8 cellular contexts compared by ENCODE assay signal in the genomic region with DNA sequence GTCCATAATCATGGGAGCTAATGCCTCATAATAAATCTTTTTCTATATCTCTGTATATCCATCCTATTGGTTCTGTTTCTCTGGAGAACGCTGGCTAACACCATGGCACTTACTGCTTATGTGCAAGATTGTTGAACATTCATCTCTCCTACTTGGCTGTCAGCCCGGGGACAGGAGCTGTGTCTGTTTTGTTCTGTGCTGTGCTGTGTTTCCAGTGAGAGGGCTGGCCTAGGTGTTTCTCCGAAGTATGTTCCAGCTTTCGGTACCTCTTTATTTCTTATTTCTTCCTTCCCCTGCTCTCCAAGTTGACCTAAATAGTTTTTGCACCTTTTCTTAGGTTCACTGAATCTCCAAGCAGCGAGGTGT. TPM values are rescaled to one million over a fixed set of nuclear protein-coding genes. Genes with fewer than 3 reads are reported as not detected.
DNase-seq lines count a peak whose midpoint lies in the region; ATAC-seq and TF ChIP-seq lines count a peak whose summit lies in the region.

No MANE protein-coding gene starts in this region.

- H3K4me1 Mint-ChIP-seq in activated naive CD4-positive, alpha-beta T cell treated with anti-CD3 and anti-CD28 coated beads, Interleukin-2, amount 50 U/mL, for 24 hours: peaks cover 40% of the 10 kb centered on the region
- H3K4me1 Mint-ChIP-seq in activated CD8-positive, alpha-beta T cell treated with anti-CD3 and anti-CD28 coated beads, Interleukin-2, amount 10 ng/mL, durations not matched to agents 7 days and 5 days (ENCODE audit: low read depth): peaks cover 37% of the 10 kb centered on the region

- intact Hi-C loops in Right ventricle myocardium superior (cut with DNase I): no loop called here
- intact Hi-C loops in ovary (cut with DNase I): loop anchor here in 1 of 4 donors (2.0 kb wide), 1 partner anchor 18 kb away; the partner anchor contains the start of gene NR4A1

- no peaks in the 10 kb centered on the region for H3K27me3 ChIP-seq in ovary

- no peaks in the 10 kb centered on the region for H3K36me3 ChIP-seq in ovary

- no peak for TF ChIP-seq EP300 in ovary (IDR thresholded peaks at IDR 0.05)

- no peak for DNase-seq in activated naive CD4-positive, alpha-beta T cell treated with anti-CD3 and anti-CD28 coated beads, Interleukin-2, amount 50 U/mL, for 16 hours
- DNase-seq in activated CD8-positive, alpha-beta T cell treated with anti-CD3 and anti-CD28 coated beads, Interleukin-2, amount 10 ng/mL, durations not matched to agents 7 days and 5 days: no peak
- DNase-seq in Right ventricle myocardium superior (peak; percentile 78), ovary (peak; percentile 80 to 91 (median 87)), NCI-H1048 (lab: John Stamatoyannopoulos, UW) (no peak), 8988T (no peak)
- DNase-seq in stimulated activated CD4-positive, alpha-beta T cell treated with anti-CD3 and anti-CD28 coated beads, Interleukin-4, amount 100 ng/mL, for 1 hour: no peak

- H3K4me3 Mint-ChIP-seq in activated naive CD4-positive, alpha-beta T cell treated with anti-CD3 and anti-CD28 coated beads, Interleukin-2, amount 50 U/mL, for 24 hours: peak overlapping the region; percentile 80
- peak overlapping the region; percentile 73 for H3K4me3 Mint-ChIP-seq in activated CD8-positive, alpha-beta T cell treated with anti-CD3 and anti-CD28 coated beads, Interleukin-2, amount 10 ng/mL, durations not matched to agents 7 days and 5 days

- no peaks in the 10 kb centered on the region for H3K9me3 Mint-ChIP-seq in activated naive CD4-positive, alpha-beta T cell treated with anti-CD3 and anti-CD28 coated beads, Interleukin-2, amount 50 U/mL, for 24 hours
- H3K9me3 Mint-ChIP-seq in activated CD8-positive, alpha-beta T cell treated with anti-CD3 and anti-CD28 coated beads, Interleukin-2, amount 10 ng/mL, durations not matched to agents 7 days and 5 days (ENCODE audit: insufficient read depth): no peaks in the 10 kb centered on the region

- peak; percentile 7 for ATAC-seq in activated CD8-positive, alpha-beta T cell treated with anti-CD3 and anti-CD28 coated beads, Interleukin-2, amount 10 ng/mL, durations not matched to agents 7 days and 5 days
- ATAC-seq in Right ventricle myocardium superior (ENCODE audit: poor library complexity): peak; percentile 55

- POLR2A ChIA-PET in activated CD8-positive, alpha-beta T cell treated with anti-CD3 and anti-CD28 coated beads, Interleukin-2, amount 10 ng/mL, durations not matched to agents 7 days and 5 days (lab: Charles Lee): interaction anchor here (0.8 to 2.4 kb wide), 4 partner anchors 11 to 56 kb away, joined by 3 to 10 read pairs (median 3); partner anchors contain the start of genes ATG101 and NR4A1

- H3K27ac ChIP-seq in ovary: peak overlapping the region; percentile 81 to 91

- no peaks in the 10 kb centered on the region for H3K36me3 Mint-ChIP-seq in activated naive CD4-positive, alpha-beta T cell treated with anti-CD3 and anti-CD28 coated beads, Interleukin-2, amount 50 U/mL, for 24 hours
- no peaks in the 10 kb centered on the region for H3K36me3 Mint-ChIP-seq in activated CD8-positive, alpha-beta T cell treated with anti-CD3 and anti-CD28 coated beads, Interleukin-2, amount 10 ng/mL, durations not matched to agents 7 days and 5 days (ENCODE audit: low read depth)

- no peak for TF ChIP-seq CTCF in ovary (IDR thresholded peaks at IDR 0.05)

- H3K4me1 ChIP-seq in ovary (ENCODE audit: insufficient read depth): peaks cover 2% of the 10 kb centered on the region

- H3K27me3 Mint-ChIP-seq in activated naive CD4-positive, alpha-beta T cell treated with anti-CD3 and anti-CD28 coated beads, Interleukin-2, amount 50 U/mL, for 24 hours: no peaks in the 10 kb centered on the region
- H3K27me3 Mint-ChIP-seq in activated CD8-positive, alpha-beta T cell treated with anti-CD3 and anti-CD28 coated beads, Interleukin-2, amount 10 ng/mL, durations not matched to agents 7 days and 5 days (ENCODE audit: low read depth): peaks cover 11% of the 10 kb centered on the region

- CTCF ChIA-PET in activated CD8-positive, alpha-beta T cell treated with anti-CD3 and anti-CD28 coated beads, Interleukin-2, amount 10 ng/mL, durations not matched to agents 7 days and 5 days (lab: Charles Lee): interaction anchor here (0.7 to 18.7 kb wide), 16 partner anchors 8 to 89 kb away, joined by 3 to 486 read pairs (median 6); partner anchors contain the start of genes ATG101, NR4A1 and SMIM41

- 1 to 4% (median 1%) methylated on average over 5 of the region's 5 CpGs for WGBS in ovary, 3 donors

- H3K4me3 ChIP-seq in ovary: peak overlapping the region; percentile 22

- no peaks in the 10 kb centered on the region for H3K9me3 ChIP-seq in ovary

- peak overlapping the region; percentile 83 for H3K27ac Mint-ChIP-seq in activated naive CD4-positive, alpha-beta T cell treated with anti-CD3 and anti-CD28 coated beads, Interleukin-2, amount 50 U/mL, for 24 hours
- H3K27ac Mint-ChIP-seq in activated CD8-positive, alpha-beta T cell treated with anti-CD3 and anti-CD28 coated beads, Interleukin-2, amount 10 ng/mL, durations not matched to agents 7 days and 5 days: peak overlapping the region; percentile 83

- no peak for TF ChIP-seq POLR2A in ovary (IDR thresholded peaks at IDR 0.05)

RNA-seq across cellular contexts. Expression of gene NR4A1, which starts 18.8 kb away (rescaled TPM):
- 1 to 10 TPM; 4.3 to 5.6 TPM for total RNA-seq in activated CD8-positive, alpha-beta T cell treated with anti-CD3 and anti-CD28 coated beads, Interleukin-2, amount 10 ng/mL, durations not matched to agents 7 days and 5 days
- 46.1 TPM for total RNA-seq in Right ventricle myocardium superior
- total RNA-seq in ovary: 1,000 to 10,000 TPM in 2 of 7 donors, 100 to 1,000 TPM in 5; 142 to 1,603 (median 414) TPM
- 100 to 1,000 TPM in 1 of 2 donors, 10 to 100 TPM in 1; 41.7 to 159 TPM for polyA plus RNA-seq in ovary

RNA-seq across cellular contexts. Expression of gene TAMALIN, which starts 25.7 kb away (rescaled TPM):
- 10 to 100 TPM; 11.0 to 12.5 TPM for total RNA-seq in activated CD8-positive, alpha-beta T cell treated with anti-CD3 and anti-CD28 coated beads, Interleukin-2, amount 10 ng/mL, durations not matched to agents 7 days and 5 days
- 19.8 TPM for total RNA-seq in Right ventricle myocardium superior
- total RNA-seq in ovary: 10 to 100 TPM; 20.8 to 84.1 (median 38.6) TPM
- polyA plus RNA-seq in ovary: 10 to 100 TPM; 16.8 to 21.8 TPM

RNA-seq across cellular contexts. Expression of gene ATG101, which starts 37.4 kb away (rescaled TPM):
- total RNA-seq in activated CD8-positive, alpha-beta T cell treated with anti-CD3 and anti-CD28 coated beads, Interleukin-2, amount 10 ng/mL, durations not matched to agents 7 days and 5 days: 10 to 100 TPM; 28.8 to 31.1 TPM
- total RNA-seq in Right ventricle myocardium superior (23.5 TPM), ovary (10 to 100 TPM; 24.9 to 48.7 (median 28.9) TPM)
- 10 to 100 TPM; 13.6 to 26.2 TPM for polyA plus RNA-seq in ovary

RNA-seq across cellular contexts. Expression of gene SMIM41, which starts 47.1 kb away (rescaled TPM):
- total RNA-seq in activated CD8-positive, alpha-beta T cell treated with anti-CD3 and anti-CD28 coated beads, Interleukin-2, amount 10 ng/mL, durations not matched to agents 7 days and 5 days: not detected
- 0.35 TPM for total RNA-seq in Right ventricle myocardium superior
- total RNA-seq in ovary: 1 to 10 TPM; 1.4 to 4.5 (median 2.8) TPM
- 1 to 10 TPM in 1 of 2 donors, under 1 TPM in 1; 0.32 to 3.4 TPM for polyA plus RNA-seq in ovary

Comparison
In these comparisons a context has a peak if more than half of its experiments do, and no peak if none do; other contexts are left out.
1. DNase-seq: peak in Right ventricle myocardium superior (single experiment) and ovary (5 of 5); none in activated naive CD4-positive, alpha-beta T cell treated with anti-CD3 and anti-CD28 coated beads, Interleukin-2, amount 50 U/mL, for 16 hours (single experiment), activated CD8-positive, alpha-beta T cell treated with anti-CD3 and anti-CD28 coated beads, Interleukin-2, amount 10 ng/mL, durations not matched to agents 7 days and 5 days (single experiment), NCI-H1048 (single experiment), stimulated activated CD4-positive, alpha-beta T cell treated with anti-CD3 and anti-CD28 coated beads, Interleukin-4, amount 100 ng/mL, for 1 hour (single experiment) and 8988T (single experiment).